11 cellular contexts compared by ENCODE assay signal in genomic region chr2:62202019-62202722, GRCh38. TPM values are rescaled to one million over a fixed set of nuclear protein-coding genes. Genes with fewer than 3 reads are reported as not detected.
DNase-seq lines count a peak whose midpoint lies in the region; ATAC-seq lines count a peak whose summit lies in the region.
"Had no signal": no experiment of that assay in that cellular context is flagged by ENCODE, and none has a peak within 500 bp of the region (broad histone marks: within the 10 kb centered on the region; RNA-seq: fewer than 3 reads in every experiment).

No MANE protein-coding gene starts in this region.

- peak overlapping the region; percentile 87 for H3K4me3 Mint-ChIP-seq in activated naive CD8-positive, alpha-beta T cell treated with anti-CD3 and anti-CD28 coated beads, Interleukin-2, amount 10 ng/mL, durations not matched to agents 7 days and 5 days

- no peaks in the 10 kb centered on the region for H3K27me3 Mint-ChIP-seq in activated naive CD8-positive, alpha-beta T cell treated with anti-CD3 and anti-CD28 coated beads, Interleukin-2, amount 10 ng/mL, durations not matched to agents 7 days and 5 days

- ATAC-seq in GM18868 (IDR thresholded peaks at IDR 0.05; ENCODE audit: unreplicated experiment) (peak; percentile 48), HG03460 (IDR thresholded peaks at IDR 0.05; ENCODE audit: unreplicated experiment) (peak; percentile 46)
- peak; percentile 34 for ATAC-seq in activated naive CD8-positive, alpha-beta T cell treated with anti-CD3 and anti-CD28 coated beads, Interleukin-2, amount 10 ng/mL, durations not matched to agents 7 days and 5 days (ENCODE audit: low read depth)

- POLR2A ChIA-PET in activated naive CD8-positive, alpha-beta T cell treated with anti-CD3 and anti-CD28 coated beads, Interleukin-2, amount 10 ng/mL, durations not matched to agents 7 days and 5 days (lab: Charles Lee) = no interaction called here

- H3K4me1 Mint-ChIP-seq in activated naive CD8-positive, alpha-beta T cell treated with anti-CD3 and anti-CD28 coated beads, Interleukin-2, amount 10 ng/mL, durations not matched to agents 7 days and 5 days = peaks cover 70% of the 10 kb centered on the region

- H3K9me3 Mint-ChIP-seq in activated naive CD8-positive, alpha-beta T cell treated with anti-CD3 and anti-CD28 coated beads, Interleukin-2, amount 10 ng/mL, durations not matched to agents 7 days and 5 days = no peaks in the 10 kb centered on the region

- peak overlapping the region; percentile 95 for H3K27ac Mint-ChIP-seq in activated naive CD8-positive, alpha-beta T cell treated with anti-CD3 and anti-CD28 coated beads, Interleukin-2, amount 10 ng/mL, durations not matched to agents 7 days and 5 days

- peaks cover 28% of the 10 kb centered on the region for H3K36me3 Mint-ChIP-seq in activated naive CD8-positive, alpha-beta T cell treated with anti-CD3 and anti-CD28 coated beads, Interleukin-2, amount 10 ng/mL, durations not matched to agents 7 days and 5 days

- DNase-seq in AML-193 (lab: John Stamatoyannopoulos, UW) (peak; percentile 39 to 54), cortex of kidney (lab: John Stamatoyannopoulos, UW) (no peak), RPMI8226 (no peak), A172 (ENCODE audit: low spot score) (no peak)
- no peak for DNase-seq in activated naive CD8-positive, alpha-beta T cell treated with anti-CD3 and anti-CD28 coated beads, Interleukin-2, amount 10 ng/mL, durations not matched to agents 7 days and 5 days
- no peak for DNase-seq in activated effector memory CD4-positive, alpha-beta T cell treated with anti-CD3 and anti-CD28 coated beads, Interleukin-2, amount 50 U/mL, for 16 hours
- DNase-seq: activated CD4-positive, alpha-beta T cell treated with anti-CD3 and anti-CD28 coated beads for 4 hours; GOT3; NCI-H2029 treated with DMSO at 0.1 percent for 48 hours had no signal

RNA-seq across cellular contexts. Expression of gene B3GNT2, which starts 6.3 kb away (rescaled TPM):
- total RNA-seq in activated naive CD8-positive, alpha-beta T cell treated with anti-CD3 and anti-CD28 coated beads, Interleukin-2, amount 10 ng/mL, durations not matched to agents 7 days and 5 days = 10 to 100 TPM; 45.5 to 46.0 TPM
- 37.8 and 42.0 TPM in 2 replicates for total RNA-seq in A172 (2014; rRNA removed; shearing (Covaris generic))

Comparison
In these comparisons a context has a peak if more than half of its experiments do, and no peak if none do; other contexts are left out.
1. DNase-seq: peak in AML-193 (2 of 2); none in activated naive CD8-positive, alpha-beta T cell treated with anti-CD3 and anti-CD28 coated beads, Interleukin-2, amount 10 ng/mL, durations not matched to agents 7 days and 5 days (single experiment), cortex of kidney (single experiment), RPMI8226 (single experiment), activated effector memory CD4-positive, alpha-beta T cell treated with anti-CD3 and anti-CD28 coated beads, Interleukin-2, amount 50 U/mL, for 16 hours (single experiment) and A172 (single experiment).
2. Peak in every context shown above with its lines, with median percentiles within 50 percentile points of each other: ATAC-seq.